ENCODE assay signal across 20 cellular contexts in the genomic region with DNA sequence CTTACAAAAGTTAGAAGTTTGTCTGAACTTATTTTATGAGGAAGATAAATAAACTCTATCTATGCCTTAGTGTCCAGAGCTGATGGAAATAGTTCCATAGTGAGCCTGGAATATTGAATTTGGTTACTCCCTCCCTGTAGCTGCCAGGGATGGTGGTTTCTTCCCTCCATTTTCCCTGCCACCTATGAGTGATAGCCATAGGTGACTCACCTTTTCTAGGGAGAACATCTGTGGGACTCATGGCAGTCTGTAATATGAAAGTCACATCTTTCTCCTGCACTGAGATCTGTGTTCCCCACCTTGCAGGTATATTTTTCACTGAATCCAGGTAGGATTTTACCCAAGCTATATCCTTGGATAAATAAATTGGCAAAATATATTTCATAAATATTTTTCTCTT.
DNase-seq lines count a peak whose midpoint lies in the region; ATAC-seq and TF ChIP-seq lines count a peak whose summit lies in the region.
"Had no signal": no experiment of that assay in that cellular context is flagged by ENCODE, and none has a peak within 500 bp of the region (broad histone marks: within the 10 kb centered on the region; RNA-seq: fewer than 3 reads in every experiment).

No MANE protein-coding gene starts in this region.

- H3K4me2 ChIP-seq in mammary epithelial cell (ENCODE audit: insufficient read depth, low read depth, low read length): no peak overlapping the region
- H3K4me2 ChIP-seq: A549 had no signal

- intact Hi-C loops in MCF 10A (cut with micrococcal nuclease) (loop anchor here (10.0 kb wide), 1 partner anchor 585 kb away; no protein-coding TSS in a partner anchor), breast epithelium (cut with DNase I; ENCODE audit: low total_unique reads) (no loop called here), mammary epithelial cell (cut with micrococcal nuclease) (loop anchor here (10.0 kb wide), 1 partner anchor 585 kb away; no protein-coding TSS in a partner anchor)

- no peaks in the 10 kb centered on the region for H3K9me3 Mint-ChIP-seq in MCF 10A (ENCODE audit: unreplicated experiment)

- H3K9ac ChIP-seq in mammary epithelial cell (ENCODE audit: insufficient read depth, low read length): no peak overlapping the region

- no peaks in the 10 kb centered on the region for H4K20me1 ChIP-seq in mammary epithelial cell (ENCODE audit: insufficient read depth, low read length)

- no peaks in the 10 kb centered on the region for H3K4me1 Mint-ChIP-seq in MCF 10A (ENCODE audit: insufficient read depth, unreplicated experiment)

- POLR2A ChIA-PET in MCF 10A (lab: Yijun Ruan, JAX): no interaction called here

- H3K27me3 ChIP-seq in breast epithelium (no peaks in the 10 kb centered on the region), mammary epithelial cell (ENCODE audit: insufficient read depth, low read length) (no peaks in the 10 kb centered on the region)

- no peak overlapping the region for H3K27ac Mint-ChIP-seq in MCF 10A (ENCODE audit: low read depth, unreplicated experiment)
- H3K27ac Mint-ChIP-seq: CD4-positive, alpha-beta T cell; HFFc6 had no signal

- no peaks in the 10 kb centered on the region for H3K36me3 ChIP-seq in breast epithelium
- no peaks in the 10 kb centered on the region for H3K36me3 ChIP-seq in mammary epithelial cell (ENCODE audit: insufficient read depth, low read length)

- H3K36me3 Mint-ChIP-seq in MCF 10A (ENCODE audit: insufficient read depth, unreplicated experiment): no peaks in the 10 kb centered on the region

- BruUV-seq in MCF 10A (replicated peaks; lab: Mats Ljungman, UMichigan): no TSS peak
- BruUV-seq in mammary epithelial cell (replicated peaks; lab: Mats Ljungman, UMichigan): no TSS peak

- H3K4me3 ChIP-seq in breast epithelium: no peak overlapping the region
- no peak overlapping the region for H3K4me3 ChIP-seq in mammary epithelial cell (replicated peaks in 1 of 3; ENCODE audit: insufficient read depth in 1 of 3, low read depth in 2 of 3, low read length in 3 of 3)
- H3K4me3 ChIP-seq: A549 had no signal

- H2AFZ ChIP-seq in mammary epithelial cell (ENCODE audit: low read depth, low read length): no peak overlapping the region

- H3K27ac ChIP-seq in breast epithelium (no peak overlapping the region), mammary epithelial cell (ENCODE audit: insufficient read depth, low read depth, low read length) (no peak overlapping the region)
- H3K27ac ChIP-seq: 22Rv1, A549, C4-2B had no signal

- ATAC-seq in GM19023 (IDR thresholded peaks at IDR 0.05; ENCODE audit: unreplicated experiment) (no peak), HG03175 (IDR thresholded peaks at IDR 0.05; ENCODE audit: unreplicated experiment) (no peak)
- ATAC-seq: A549, HCT116 had no signal

- in situ Hi-C loops in mammary epithelial cell (cut with MboI; ENCODE audit: low sequenced_read_pairs in 2 of 2): loop anchor here in 1 of 2 donors (10.0 kb wide), 1 partner anchor 75 kb away; no protein-coding TSS in a partner anchor

- no peak for TF ChIP-seq POLR2A in breast epithelium (IDR thresholded peaks at IDR 0.05)

- TF ChIP-seq CTCF in MCF 10A (IDR thresholded peaks at IDR 0.05; ENCODE audit: unreplicated experiment) (no peak), breast epithelium (IDR thresholded peaks at IDR 0.05) (no peak), mammary epithelial cell (conservative IDR thresholded peaks at IDR 0.05 in 1 of 2, IDR thresholded peaks at IDR 0.05 in 1 of 2; ENCODE audit: extremely low read depth in 1 of 2, insufficient read depth in 1 of 2, low read depth in 1 of 2, low read length in 2 of 2) (no peak)

- H3K4me1 ChIP-seq in breast epithelium (no peaks in the 10 kb centered on the region), mammary epithelial cell (ENCODE audit: insufficient read depth, low read length) (peaks cover 2% of the 10 kb centered on the region)
- H3K4me1 ChIP-seq: A549, Caco-2 had no signal

- DNase-seq in MCF 10A (ENCODE audit: unreplicated experiment) (peak; percentile 15), breast epithelium (ENCODE audit: low spot score in 2 of 2) (no peak), mammary epithelial cell (peak; percentile 44), glomerular visceral epithelial cell (ENCODE audit: extremely low spot score) (peak; percentile 2), superior temporal gyrus (ENCODE audit: extremely low spot score) (no peak)
- DNase-seq: AML-193; Caco-2; CD4-positive, alpha-beta T cell; DMS153; DMS79; GF-D8; GOT3; H7; HFFc6 had no signal

- CTCF ChIA-PET in MCF 10A (lab: Yijun Ruan, JAX) (interaction anchor here (0.7 to 4.1 kb wide), 5 partner anchors 8 to 131 kb away, joined by 3 to 36 read pairs (median 6); no protein-coding TSS in a partner anchor), mammary epithelial cell (lab: Charles Lee; ENCODE audit: low non-redundant PET) (interaction anchor here (0.7 kb wide), 1 partner anchor 19 kb away, joined by 10 read pairs; no protein-coding TSS in a partner anchor)

- H3K79me2 ChIP-seq in mammary epithelial cell (ENCODE audit: insufficient read depth, low read length): no peaks in the 10 kb centered on the region

- peaks cover 0 to 20% of the 10 kb centered on the region in 2 donors for H3K9me3 ChIP-seq in breast epithelium
- no peaks in the 10 kb centered on the region for H3K9me3 ChIP-seq in mammary epithelial cell (replicated peaks; ENCODE audit: insufficient read depth, low read length)
- H3K9me3 ChIP-seq: Caco-2 had no signal

- H3K4me3 Mint-ChIP-seq in MCF 10A (ENCODE audit: unreplicated experiment): no peak overlapping the region
- H3K4me3 Mint-ChIP-seq: CD4-positive, alpha-beta T cell; HFFc6 had no signal

- H3K27me3 Mint-ChIP-seq in MCF 10A (ENCODE audit: insufficient read depth, unreplicated experiment): no peaks in the 10 kb centered on the region

- dilution Hi-C loops in mammary epithelial cell (cut with HindIII; ENCODE audit: low sequenced_read_pairs): loop anchor here (10.0 kb wide), 1 partner anchor 85 kb away; no protein-coding TSS in a partner anchor

Comparison
In these comparisons a context has a peak if more than half of its experiments do, and no peak if none do; other contexts are left out.
1. DNase-seq: peak in MCF 10A (single experiment), mammary epithelial cell (single experiment) and glomerular visceral epithelial cell (single experiment); none in breast epithelium (0 of 2) and superior temporal gyrus (single experiment).